In genomic region chr19:42010245-42011126, GRCh38 we compare ENCODE assay signal across 1 cellular context.
TF ChIP-seq lines count a peak whose summit lies in the region.

No MANE protein-coding gene starts in this region.

TF ChIP-seq in HEK293, 187 proteins besides CTCF, POLR2A, EP300 and RAD21 (continued from another document):
- TF ChIP-seq ZIC2 (tag by site-specific recombination; IDR thresholded peaks at IDR 0.05) (0 out of 2 replicates have a peak, but pooled peaks have one; percentile 4), ZFHX2 (tag by site-specific recombination; conservative IDR thresholded peaks at IDR 0.05) (peak; percentile 78), ZNF561 (tag by site-specific recombination; IDR thresholded peaks at IDR 0.05; ENCODE audit: borderline replicate concordance) (no peak), ZNF677 (tag by site-specific recombination; IDR thresholded peaks at IDR 0.05) (no peak), ZSCAN30 (tag by site-specific recombination; IDR thresholded peaks at IDR 0.05) (no peak), IKZF3 (tag by site-specific recombination; IDR thresholded peaks at IDR 0.05) (peak; percentile 59; the same call in 1 of the 2 replicates), ZNF366 (tag by site-specific recombination; conservative IDR thresholded peaks at IDR 0.05) (peak; percentile 75), ZNF274 (IDR thresholded peaks at IDR 0.05; ENCODE audit: low read length) (no peak), ZNF274 (tag by site-specific recombination; IDR thresholded peaks at IDR 0.05; ENCODE audit: borderline replicate concordance) (no peak), SCRT2 (tag by site-specific recombination; IDR thresholded peaks at IDR 0.05) (peak; percentile 23; the same call in 1 of the 2 replicates), ZNF544 (tag by site-specific recombination; IDR thresholded peaks at IDR 0.05) (no peak), ZNF596 (tag by site-specific recombination; IDR thresholded peaks at IDR 0.05) (no peak), SCRT1 (tag by site-specific recombination; IDR thresholded peaks at IDR 0.05; ENCODE audit: borderline replicate concordance) (no peak), ZNF175 (tag by site-specific recombination; IDR thresholded peaks at IDR 0.05) (no peak), ZNF148 (tag by site-specific recombination; IDR thresholded peaks at IDR 0.05; ENCODE audit: borderline replicate concordance) (no peak), ZNF521 (tag by site-specific recombination; IDR thresholded peaks at IDR 0.05) (no peak), ZNF292 (tag by site-specific recombination; IDR thresholded peaks at IDR 0.05; ENCODE audit: borderline replicate concordance, low read depth) (no peak), GLI2 (tag by site-specific recombination; IDR thresholded peaks at IDR 0.05; ENCODE audit: borderline replicate concordance, low read depth) (no peak), ZNF335 (tag by site-specific recombination; conservative IDR thresholded peaks at IDR 0.05) (peak; percentile 55), ZBTB21 (tag by site-specific recombination; IDR thresholded peaks at IDR 0.05) (no peak), WT1 (tag by site-specific recombination; IDR thresholded peaks at IDR 0.05) (no peak), ZNF341 (tag by site-specific recombination; IDR thresholded peaks at IDR 0.05; ENCODE audit: low read depth) (no peak), OSR2 (tag by site-specific recombination; IDR thresholded peaks at IDR 0.05) (no peak), ZNF513 (tag by site-specific recombination; IDR thresholded peaks at IDR 0.05) (no peak), YY2 (tag by site-specific recombination; IDR thresholded peaks at IDR 0.05) (no peak), ZNF76 (tag by site-specific recombination; IDR thresholded peaks at IDR 0.05; ENCODE audit: borderline replicate concordance, low read depth) (no peak), GFI1B (tag by site-specific recombination; IDR thresholded peaks at IDR 0.05) (no peak), ZNF692 (tag by site-specific recombination; IDR thresholded peaks at IDR 0.05) (peak; percentile 55; the same call in 1 of the 2 replicates), ZNF146 (tag by site-specific recombination; IDR thresholded peaks at IDR 0.05) (no peak), KLF8 (tag by site-specific recombination; IDR thresholded peaks at IDR 0.05) (no peak), ZBTB44 (tag by site-specific recombination; IDR thresholded peaks at IDR 0.05) (peak; percentile 5; the same call in 1 of the 2 replicates), ZNF558 (tag by site-specific recombination; IDR thresholded peaks at IDR 0.05) (peak; percentile 65; the same call in 1 of the 2 replicates), ZBTB49 (tag by site-specific recombination; IDR thresholded peaks at IDR 0.05; ENCODE audit: low read depth) (no peak), ZNF501 (tag by site-specific recombination; IDR thresholded peaks at IDR 0.05) (no peak), ZNF629 (tag by site-specific recombination; IDR thresholded peaks at IDR 0.05) (no peak), ZNF155 (tag by site-specific recombination; IDR thresholded peaks at IDR 0.05) (no peak), ZNF202 (tag by site-specific recombination; IDR thresholded peaks at IDR 0.05; ENCODE audit: borderline replicate concordance) (no peak), AEBP2 (tag by site-specific recombination; IDR thresholded peaks at IDR 0.05; ENCODE audit: borderline replicate concordance) (no peak), ZNF324 (tag by site-specific recombination; IDR thresholded peaks at IDR 0.05) (no peak), ZNF16 (tag by site-specific recombination; IDR thresholded peaks at IDR 0.05; ENCODE audit: low read depth) (no peak), ZNF707 (tag by site-specific recombination; IDR thresholded peaks at IDR 0.05) (no peak), ZNF423 (tag by site-specific recombination; IDR thresholded peaks at IDR 0.05) (no peak), ZNF280D (tag by site-specific recombination; IDR thresholded peaks at IDR 0.05) (no peak), ZNF239 (tag by site-specific recombination; IDR thresholded peaks at IDR 0.05) (no peak), ATF2 (tag by site-specific recombination; IDR thresholded peaks at IDR 0.05; ENCODE audit: low read depth) (peak; percentile 73), ZFP37 (tag by site-specific recombination; IDR thresholded peaks at IDR 0.05) (no peak), ZNF530 (tag by site-specific recombination; IDR thresholded peaks at IDR 0.05; ENCODE audit: low read depth) (no peak), ZNF548 (tag by site-specific recombination; IDR thresholded peaks at IDR 0.05) (no peak), ZNF624 (tag by site-specific recombination; IDR thresholded peaks at IDR 0.05) (no peak), ZFP41 (tag by site-specific recombination; IDR thresholded peaks at IDR 0.05; ENCODE audit: borderline replicate concordance) (no peak)
